In the genomic region with DNA sequence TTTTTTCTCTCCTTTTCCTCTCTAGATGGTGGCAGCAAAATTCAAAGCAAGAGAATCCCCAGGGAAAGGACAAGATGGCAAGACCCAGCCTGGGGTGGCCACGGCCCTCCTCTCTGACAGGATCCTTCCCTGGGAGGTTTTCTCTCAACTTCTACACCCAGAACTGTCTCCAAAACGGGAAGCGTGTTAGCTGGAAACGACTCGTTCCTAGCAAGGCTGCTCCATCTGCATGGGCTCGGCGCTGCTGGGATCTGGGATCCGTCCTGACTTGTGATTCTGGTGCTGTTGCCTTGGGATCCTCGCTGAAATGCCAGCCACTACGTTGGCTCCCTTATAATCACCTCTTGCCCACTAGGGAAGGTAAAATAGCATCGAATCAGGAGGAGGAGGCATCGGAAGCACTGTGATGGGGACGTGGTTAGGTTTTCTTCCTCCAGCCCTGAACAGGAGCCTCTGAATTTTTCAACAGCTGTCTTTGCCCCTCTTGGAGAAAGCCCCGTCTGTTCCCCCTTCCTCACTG, we compare ENCODE assay signal across 13 cellular contexts.
"Had no signal": no experiment of that assay in that cellular context is flagged by ENCODE, and none has a peak within 500 bp of the region (broad histone marks: within the 10 kb centered on the region; RNA-seq: fewer than 3 reads in every experiment).

No MANE protein-coding gene starts in this region.

- H3K27me3 Mint-ChIP-seq: activated B cell treated with CpG ODN at 0.5 μM for 24 hours; activated CD4-positive, alpha-beta T cell treated with anti-CD3 and anti-CD28 coated beads, Interleukin-2, amount 10 ng/mL, durations not matched to agents 24 days and 14 days had no signal

- H3K36me3 Mint-ChIP-seq: type B pancreatic cell had no signal

- H3K36me3 ChIP-seq: ascending aorta, colonic mucosa, ovary had no signal

- H3K4me1 ChIP-seq: ascending aorta, colonic mucosa had no signal

- H3K9me3 Mint-ChIP-seq: activated B cell treated with CpG ODN at 0.5 μM for 24 hours; activated CD4-positive, alpha-beta T cell treated with anti-CD3 and anti-CD28 coated beads, Interleukin-2, amount 10 ng/mL, durations not matched to agents 24 days and 14 days; activated T-helper 1 cell treated with anti-CD3 and anti-CD28 coated beads, Interleukin-12 subunit alpha, Interleukin-12 subunit beta, Interleukin-2, Interleukin-4 antibody, amounts not matched to agents 30 ng/mL and 10 ng/mL and 1 ng/mL, durations not matched to agents 14 hours and 24 hours and 36 hours; neural crest cell; T-helper 1 cell treated with Interleukin-12 subunit alpha and Interleukin-12 subunit beta and Interleukin-4 antibody, amounts not matched to agents 30 μg/mL and 1 μg/mL, for 36 hours; type B pancreatic cell had no signal

- H3K4me3 Mint-ChIP-seq: activated B cell treated with CpG ODN at 0.5 μM for 24 hours; activated CD4-positive, alpha-beta T cell treated with anti-CD3 and anti-CD28 coated beads, Interleukin-2, amount 10 ng/mL, durations not matched to agents 24 days and 14 days; activated T-helper 1 cell treated with anti-CD3 and anti-CD28 coated beads, Interleukin-12 subunit alpha, Interleukin-12 subunit beta, Interleukin-2, Interleukin-4 antibody, amounts not matched to agents 30 ng/mL and 10 ng/mL and 1 ng/mL, durations not matched to agents 14 hours and 24 hours and 36 hours; neural crest cell; T-helper 1 cell treated with Interleukin-12 subunit alpha and Interleukin-12 subunit beta and Interleukin-4 antibody, amounts not matched to agents 30 μg/mL and 1 μg/mL, for 36 hours; type B pancreatic cell had no signal

- H3K4me3 ChIP-seq: ascending aorta, colonic mucosa, ovary, skin epidermis had no signal

- DNase-seq: activated B cell treated with CpG ODN at 0.5 μM for 24 hours; activated CD4-positive, alpha-beta T cell treated with anti-CD3 and anti-CD28 coated beads, Interleukin-2, amount 10 ng/mL, durations not matched to agents 24 days and 14 days; activated naive CD4-positive, alpha-beta T cell; colonic mucosa; effector CD8-positive, alpha-beta T cell; mesenchymal stem cell had no signal

- H3K9me3 ChIP-seq: ascending aorta, colonic mucosa, ovary had no signal

- H3K27ac Mint-ChIP-seq: activated B cell treated with CpG ODN at 0.5 μM for 24 hours; activated CD4-positive, alpha-beta T cell treated with anti-CD3 and anti-CD28 coated beads, Interleukin-2, amount 10 ng/mL, durations not matched to agents 24 days and 14 days; activated T-helper 1 cell treated with anti-CD3 and anti-CD28 coated beads, Interleukin-12 subunit alpha, Interleukin-12 subunit beta, Interleukin-2, Interleukin-4 antibody, amounts not matched to agents 30 ng/mL and 10 ng/mL and 1 ng/mL, durations not matched to agents 14 hours and 24 hours and 36 hours; T-helper 1 cell treated with Interleukin-12 subunit alpha and Interleukin-12 subunit beta and Interleukin-4 antibody, amounts not matched to agents 30 μg/mL and 1 μg/mL, for 36 hours; type B pancreatic cell had no signal

- H3K4me1 Mint-ChIP-seq: activated B cell treated with CpG ODN at 0.5 μM for 24 hours; activated CD4-positive, alpha-beta T cell treated with anti-CD3 and anti-CD28 coated beads, Interleukin-2, amount 10 ng/mL, durations not matched to agents 24 days and 14 days had no signal

- H3K27ac ChIP-seq: ascending aorta, colonic mucosa, ovary had no signal

- H3K27me3 ChIP-seq: ascending aorta, colonic mucosa, ovary had no signal
